In genomic region chr6:34383171-34383631, GRCh38 we compare ENCODE assay signal across 12 cellular contexts.
DNase-seq lines count a peak whose midpoint lies in the region; ATAC-seq and TF ChIP-seq lines count a peak whose summit lies in the region.
"Had no signal": no experiment of that assay in that cellular context is flagged by ENCODE, and none has a peak within 500 bp of the region (broad histone marks: within the 10 kb centered on the region; RNA-seq: fewer than 3 reads in every experiment).

No MANE protein-coding gene starts in this region.

- no peaks in the 10 kb centered on the region for H3K9me3 ChIP-seq in HAP-1
- no peaks in the 10 kb centered on the region for H3K9me3 ChIP-seq in subcutaneous abdominal adipose tissue (ENCODE audit: control insufficient read depth in 5 of 5, low read length in 5 of 5)

- ATAC-seq in GM21447 (IDR thresholded peaks at IDR 0.05; ENCODE audit: unreplicated experiment), result no peak
- no peak for ATAC-seq in GM19035 (IDR thresholded peaks at IDR 0.05; ENCODE audit: unreplicated experiment)

- H3K27me3 ChIP-seq in HAP-1 (ENCODE audit: low read depth), result no peaks in the 10 kb centered on the region
- H3K27me3 ChIP-seq in subcutaneous abdominal adipose tissue (ENCODE audit: control insufficient read depth in 5 of 5, insufficient read depth in 4 of 5, low read length in 5 of 5), result no peaks in the 10 kb centered on the region

- peak; percentile 81 to 92 for DNase-seq in HAP-1 (ENCODE audit: low spot score in 2 of 2)
- peak; percentile 25 for DNase-seq in inferior parietal cortex (ENCODE audit: extremely low spot score)
- DNase-seq in stimulated activated CD4-positive, alpha-beta T cell treated with anti-CD3 and anti-CD28 coated beads, Interleukin-12 subunit alpha, Interleukin-12 subunit beta, amount 100 ng/mL, for 4 hours, result no peak
- DNase-seq in GM13976 (ENCODE audit: low spot score), result no peak
- DNase-seq: activated effector memory CD4-positive, alpha-beta T cell treated with Interleukin-2 at 50 U/mL for 16 hours; NCI-H1930 had no signal

- H3K27ac ChIP-seq in angular gyrus (ENCODE audit: low read depth, low read length) (peak overlapping the region; percentile 79), subcutaneous abdominal adipose tissue (ENCODE audit: low read depth, low read length) (peak overlapping the region; percentile 69)
- H3K27ac ChIP-seq: HL-60 had no signal

- H3K4me3 ChIP-seq in HAP-1 (no peak overlapping the region), subcutaneous abdominal adipose tissue (ENCODE audit: low read depth in 1 of 5, low read length in 5 of 5) (no peak overlapping the region)
- H3K4me3 ChIP-seq: skin epidermis had no signal

- peaks cover 7% of the 10 kb centered on the region; the same call in 1 of the 2 replicates for H3K36me3 ChIP-seq in HAP-1 (replicated peaks)
- H3K36me3 ChIP-seq in subcutaneous abdominal adipose tissue (ENCODE audit: control insufficient read depth in 5 of 5, insufficient read depth in 5 of 5, low read length in 5 of 5), result no peaks in the 10 kb centered on the region

- peak overlapping the region in 1 of 5 donors; percentile 48 for H3K9ac ChIP-seq in subcutaneous abdominal adipose tissue (ENCODE audit: low read length in 5 of 5)

- H3K4me1 ChIP-seq in HAP-1, result peaks cover 36% of the 10 kb centered on the region
- peaks cover 6 to 26% (median 17%) of the 10 kb centered on the region in 5 donors for H3K4me1 ChIP-seq in subcutaneous abdominal adipose tissue (ENCODE audit: control insufficient read depth in 5 of 5, insufficient read depth in 5 of 5, low read length in 5 of 5)

- no peak for TF ChIP-seq CTCF in GM13976 (IDR thresholded peaks at IDR 0.05; ENCODE audit: borderline replicate concordance, control extremely low read depth, extremely low read depth, insufficient read depth, missing control alignments)

- in situ Hi-C loops in HAP-1 (cut with MboI; ENCODE audit: low sequenced_read_pairs), result no loop called here
- in situ Hi-C loops in GM13976 (cut with MboI; ENCODE audit: low sequenced_read_pairs, unreplicated experiment), result loop anchor here (10.0 kb wide), 1 partner anchor 118 kb away; no protein-coding TSS in a partner anchor

Comparison
In these comparisons a context has a peak if more than half of its experiments do, and no peak if none do; other contexts are left out.
1. DNase-seq: peak in HAP-1 (2 of 2) and inferior parietal cortex (single experiment); none in stimulated activated CD4-positive, alpha-beta T cell treated with anti-CD3 and anti-CD28 coated beads, Interleukin-12 subunit alpha, Interleukin-12 subunit beta, amount 100 ng/mL, for 4 hours (single experiment) and GM13976 (single experiment).